In genomic region chr12:1054103-1054838, GRCh38 we compare ENCODE assay signal across 1 cellular context.
A peak's percentile ranks its signal among the peaks of the same experiment; 100 is the strongest.
TF ChIP-seq lines count a peak whose summit lies in the region.

No MANE protein-coding gene starts in this region.

TF ChIP-seq in HepG2, 621 proteins besides CTCF, POLR2A, EP300 and RAD21 (continued from another document and continues in another):
- no peak for TF ChIP-seq MED13 (CRISPR knock-in tag; IDR thresholded peaks at IDR 0.05)
- TF ChIP-seq YY1 (IDR thresholded peaks at IDR 0.05; ENCODE audit: insufficient read depth, insufficient replicate concordance, low read depth, low read length): no peak
- TF ChIP-seq CBX2 (IDR thresholded peaks at IDR 0.05; ENCODE audit: low read depth, low read length): no peak
- no peak for TF ChIP-seq CBX2 (CRISPR knock-in tag; IDR thresholded peaks at IDR 0.05; ENCODE audit: low read depth)
- TF ChIP-seq ZNF576 (CRISPR knock-in tag; IDR thresholded peaks at IDR 0.05): no peak
- no peak for TF ChIP-seq BCL3 (CRISPR knock-in tag; IDR thresholded peaks at IDR 0.05)
- no peak for TF ChIP-seq KMT2B (CRISPR knock-in tag; IDR thresholded peaks at IDR 0.05)
- TF ChIP-seq SALL2 (CRISPR knock-in tag; IDR thresholded peaks at IDR 0.05): no peak
- no peak for TF ChIP-seq ZNF775 (CRISPR knock-in tag; IDR thresholded peaks at IDR 0.05; ENCODE audit: borderline replicate concordance)
- no peak for TF ChIP-seq STAT6 (CRISPR knock-in tag; IDR thresholded peaks at IDR 0.05; ENCODE audit: borderline replicate concordance)
- no peak for TF ChIP-seq ZNF253 (CRISPR knock-in tag; IDR thresholded peaks at IDR 0.05; ENCODE audit: borderline replicate concordance)
- no peak for TF ChIP-seq FOXM1 (CRISPR knock-in tag; IDR thresholded peaks at IDR 0.05)
- no peak for TF ChIP-seq TARDBP (CRISPR knock-in tag; IDR thresholded peaks at IDR 0.05)
- TF ChIP-seq TGIF2 (CRISPR knock-in tag; IDR thresholded peaks at IDR 0.05): peak; percentile 48; the same call in 1 of the 2 replicates
- no peak for TF ChIP-seq IRF9 (CRISPR knock-in tag; IDR thresholded peaks at IDR 0.05; ENCODE audit: borderline replicate concordance)
- no peak for TF ChIP-seq EZH2 (conservative IDR thresholded peaks at IDR 0.05; ENCODE audit: low read depth, low read length)
- TF ChIP-seq TFDP2 (CRISPR knock-in tag; IDR thresholded peaks at IDR 0.05): no peak
- no peak for TF ChIP-seq HBP1 (CRISPR knock-in tag; IDR thresholded peaks at IDR 0.05; ENCODE audit: low read depth)
- no peak for TF ChIP-seq STAT5B (CRISPR knock-in tag; IDR thresholded peaks at IDR 0.05)
- TF ChIP-seq MTF1 (CRISPR knock-in tag; IDR thresholded peaks at IDR 0.05): no peak
- TF ChIP-seq DDIT3 (CRISPR knock-in tag; IDR thresholded peaks at IDR 0.05): no peak
- TF ChIP-seq ZNF160 (CRISPR knock-in tag; IDR thresholded peaks at IDR 0.05): no peak
- TF ChIP-seq REST (IDR thresholded peaks at IDR 0.05; ENCODE audit: borderline replicate concordance in 1 of 2, low read depth in 1 of 2, low read length in 2 of 2): no peak
- TF ChIP-seq GATAD2A (CRISPR knock-in tag; IDR thresholded peaks at IDR 0.05): peak; percentile 78
- TF ChIP-seq CEBPB (IDR thresholded peaks at IDR 0.05; ENCODE audit: borderline replicate concordance, low read depth, low read length): peak; percentile 67; the same call in 1 of the 2 replicates
- no peak for TF ChIP-seq ARNT (IDR thresholded peaks at IDR 0.05)
- no peak for TF ChIP-seq HIVEP1 (CRISPR knock-in tag; IDR thresholded peaks at IDR 0.05)
- no peak for TF ChIP-seq KDM5A (IDR thresholded peaks at IDR 0.05; ENCODE audit: borderline replicate concordance, low read length)
- no peak for TF ChIP-seq ZNF317 (CRISPR knock-in tag; IDR thresholded peaks at IDR 0.05)
- TF ChIP-seq ZNF740 (CRISPR knock-in tag; IDR thresholded peaks at IDR 0.05): no peak
- TF ChIP-seq ZZZ3 (CRISPR knock-in tag; IDR thresholded peaks at IDR 0.05; ENCODE audit: borderline replicate concordance): no peak
- peak; percentile 63; the same call in 1 of the 2 replicates for TF ChIP-seq SP5 (CRISPR knock-in tag; IDR thresholded peaks at IDR 0.05; ENCODE audit: borderline replicate concordance, low read depth)
- no peak for TF ChIP-seq FOXO4 (CRISPR knock-in tag; conservative IDR thresholded peaks at IDR 0.05)
- no peak for TF ChIP-seq ARID2 (CRISPR knock-in tag; IDR thresholded peaks at IDR 0.05; ENCODE audit: borderline replicate concordance)
- TF ChIP-seq ZNF12 (CRISPR knock-in tag; IDR thresholded peaks at IDR 0.05): no peak
- no peak for TF ChIP-seq ZNF605 (CRISPR knock-in tag; IDR thresholded peaks at IDR 0.05)
- no peak for TF ChIP-seq SOX6 (IDR thresholded peaks at IDR 0.05)
- TF ChIP-seq SOX6 (CRISPR knock-in tag; IDR thresholded peaks at IDR 0.05): peak; percentile 97
- peak; percentile 88 for TF ChIP-seq SALL1 (CRISPR knock-in tag; IDR thresholded peaks at IDR 0.05)
- TF ChIP-seq KAT2B (IDR thresholded peaks at IDR 0.05; ENCODE audit: borderline replicate concordance, low read depth, low read length): peak; percentile 46; the same call in 1 of the 2 replicates
- TF ChIP-seq ZNF547 (CRISPR knock-in tag; IDR thresholded peaks at IDR 0.05): no peak
- no peak for TF ChIP-seq CAMTA2 (CRISPR knock-in tag; IDR thresholded peaks at IDR 0.05; ENCODE audit: borderline replicate concordance)
- TF ChIP-seq ZNF674 (CRISPR knock-in tag; IDR thresholded peaks at IDR 0.05; ENCODE audit: low read depth): no peak
- no peak for TF ChIP-seq FOSL2 (CRISPR knock-in tag; IDR thresholded peaks at IDR 0.05)
- no peak for TF ChIP-seq THAP11 (CRISPR knock-in tag; IDR thresholded peaks at IDR 0.05)
- no peak for TF ChIP-seq HOXA9 (CRISPR knock-in tag; IDR thresholded peaks at IDR 0.05; ENCODE audit: borderline replicate concordance)
- TF ChIP-seq REPIN1 (CRISPR knock-in tag; IDR thresholded peaks at IDR 0.05; ENCODE audit: borderline replicate concordance, low read depth): no peak
- TF ChIP-seq ZNF251 (CRISPR knock-in tag; IDR thresholded peaks at IDR 0.05): no peak
- no peak for TF ChIP-seq GPN1 (CRISPR knock-in tag; IDR thresholded peaks at IDR 0.05; ENCODE audit: borderline replicate concordance)
- no peak for TF ChIP-seq ZBTB21 (CRISPR knock-in tag; IDR thresholded peaks at IDR 0.05)
- TF ChIP-seq NR1H2 (CRISPR knock-in tag; IDR thresholded peaks at IDR 0.05; ENCODE audit: borderline replicate concordance, low read depth): no peak
- TF ChIP-seq ZNF589 (CRISPR knock-in tag; conservative IDR thresholded peaks at IDR 0.05): no peak
- TF ChIP-seq THAP8 (CRISPR knock-in tag; IDR thresholded peaks at IDR 0.05; ENCODE audit: borderline replicate concordance): no peak
- no peak for TF ChIP-seq ZNF569 (CRISPR knock-in tag; IDR thresholded peaks at IDR 0.05; ENCODE audit: borderline replicate concordance)
- TF ChIP-seq ZFP36L1 (CRISPR knock-in tag; IDR thresholded peaks at IDR 0.05): no peak
- TF ChIP-seq SAP130 (CRISPR knock-in tag; IDR thresholded peaks at IDR 0.05; ENCODE audit: low read depth): peak; percentile 51
- 0 out of 2 replicates have a peak, but pooled peaks have one; percentile 32 for TF ChIP-seq HNRNPL (IDR thresholded peaks at IDR 0.05; ENCODE audit: low read depth, low read length)
- TF ChIP-seq TAF1 (CRISPR knock-in tag; IDR thresholded peaks at IDR 0.05): no peak
- no peak for TF ChIP-seq AGO1 (IDR thresholded peaks at IDR 0.05; ENCODE audit: low read depth, low read length, poor library complexity, severe bottlenecking)
- TF ChIP-seq ZNF577 (CRISPR knock-in tag; IDR thresholded peaks at IDR 0.05; ENCODE audit: borderline replicate concordance, low read depth): no peak
- TF ChIP-seq TCF12 (IDR thresholded peaks at IDR 0.05): no peak
- TF ChIP-seq TCF12 (CRISPR knock-in tag; IDR thresholded peaks at IDR 0.05): no peak
- TF ChIP-seq TBX3 (IDR thresholded peaks at IDR 0.05; ENCODE audit: borderline replicate concordance): 0 out of 2 replicates have a peak, but pooled peaks have one; percentile 12
- peak; percentile 59; the same call in 1 of the 2 replicates for TF ChIP-seq ZNF331 (CRISPR knock-in tag; IDR thresholded peaks at IDR 0.05)
- TF ChIP-seq CCAR2 (optimal IDR thresholded peaks at IDR 0.05; ENCODE audit: low read depth, low read length): no peak
- TF ChIP-seq ZNF616 (CRISPR knock-in tag; IDR thresholded peaks at IDR 0.05; ENCODE audit: low read depth): no peak
